14 cellular contexts compared by ENCODE assay signal in genomic region chr6:49553353-49553752, GRCh38. TPM values are rescaled to one million over a fixed set of nuclear protein-coding genes. Genes with fewer than 3 reads are reported as not detected.
DNase-seq lines count a peak whose midpoint lies in the region; TF ChIP-seq lines count a peak whose summit lies in the region.
"Had no signal": no experiment of that assay in that cellular context is flagged by ENCODE, and none has a peak within 500 bp of the region (broad histone marks: within the 10 kb centered on the region; RNA-seq: fewer than 3 reads in every experiment).

No MANE protein-coding gene starts in this region.

- no peak overlapping the region for H2AK5ac ChIP-seq in trophoblast cell (ENCODE audit: low read length)

- WGBS in trophoblast cell (ENCODE audit: extremely low coverage, insufficient coverage, insufficient read length): no CpG with 5 or more reads among the region's 1 CpG

- H3K4me1 ChIP-seq in trophoblast cell (ENCODE audit: control insufficient read depth in 1 of 2, insufficient read depth in 2 of 2, low read length in 2 of 2) (peaks cover 0 to 8% of the 10 kb centered on the region in 2 experiments), left ventricle myocardium inferior (peaks cover 23% of the 10 kb centered on the region)

- H2BK5ac ChIP-seq in trophoblast cell (ENCODE audit: low read depth, low read length, poor library complexity): no peak overlapping the region

- no peak overlapping the region for H3K18ac ChIP-seq in trophoblast cell (ENCODE audit: low read length)

- H3K4me2 ChIP-seq in trophoblast cell (ENCODE audit: low read length): no peak overlapping the region

- DNase-seq in ELR (ENCODE audit: low read depth) (peak; percentile 90), M059J (ENCODE audit: low read depth) (peak; percentile 94), epithelial cell of esophagus (ENCODE audit: low read depth) (peak; percentile 92), trophoblast cell (peak; percentile 55 to 89), HEK293T (ENCODE audit: extremely low spot score) (no peak), left ventricle myocardium inferior (no peak)
- DNase-seq in effector CD4-positive, alpha-beta T cell: no peak
- no peak for DNase-seq in stimulated activated CD4-positive, alpha-beta T cell treated with anti-CD3 and anti-CD28 coated beads, Interleukin-12 subunit alpha, Interleukin-12 subunit beta, amount 100 ng/mL, for 4 hours
- DNase-seq: activated B cell treated with CpG ODN at 0.5 μM for 24 hours; activated CD8-positive, alpha-beta memory T cell treated with anti-CD3 and anti-CD28 coated beads, Interleukin-2, amount 10 ng/mL, durations not matched to agents 7 days and 5 days; effector memory CD8-positive, alpha-beta T cell; kidney had no signal

- H3K14ac ChIP-seq in trophoblast cell (ENCODE audit: low read length): no peak overlapping the region

- no peak overlapping the region for H2BK120ac ChIP-seq in trophoblast cell (ENCODE audit: insufficient read depth, low read length, poor library complexity)

- POLR2A ChIA-PET in HEK293T (lab: Yijun Ruan, JAX): interaction anchor here (1.1 to 4.0 kb wide), 4 partner anchors 11 to 14 kb away, joined by 3 to 34 read pairs (median 3); no protein-coding TSS in a partner anchor

- CTCF ChIA-PET in HEK293T (lab: Yijun Ruan, JAX): interaction anchor here (1.5 to 1.7 kb wide), 2 partner anchors 22 to 70 kb away, joined by 6 to 7 read pairs; no protein-coding TSS in a partner anchor

- no peak overlapping the region for H3K23ac ChIP-seq in trophoblast cell (ENCODE audit: low read length)

- intact Hi-C loops in left ventricle myocardium inferior (cut with micrococcal nuclease): no loop called here

- no peaks in the 10 kb centered on the region for H3K79me2 ChIP-seq in trophoblast cell (ENCODE audit: control insufficient read depth, insufficient read depth, low read length, poor library complexity)
- H3K79me2 ChIP-seq: parathyroid adenoma had no signal

- H3K27me3 ChIP-seq in trophoblast cell (ENCODE audit: insufficient read depth, low read length) (no peaks in the 10 kb centered on the region), left ventricle myocardium inferior (ENCODE audit: low read depth) (peaks cover 49% of the 10 kb centered on the region)

- H3K9ac ChIP-seq in trophoblast cell (ENCODE audit: low read length): no peak overlapping the region
- H3K9ac ChIP-seq: parathyroid adenoma had no signal

- H3K79me1 ChIP-seq in trophoblast cell (ENCODE audit: low read length): no peaks in the 10 kb centered on the region

- no peak for TF ChIP-seq CTCF in epithelial cell of esophagus (IDR thresholded peaks at IDR 0.05; ENCODE audit: insufficient read depth, low read depth, low read length, missing control alignments)
- no peak for TF ChIP-seq CTCF in left ventricle myocardium inferior (IDR thresholded peaks at IDR 0.05; ENCODE audit: borderline replicate concordance)

- H4K91ac ChIP-seq in trophoblast cell (ENCODE audit: low read depth, low read length): no peak overlapping the region

- no peak overlapping the region for H3K27ac ChIP-seq in trophoblast cell (ENCODE audit: low read depth, low read length)
- no peak overlapping the region for H3K27ac ChIP-seq in left ventricle myocardium inferior (replicated peaks)
- H3K27ac ChIP-seq: parathyroid adenoma had no signal

- peaks cover 2% of the 10 kb centered on the region for H3K9me3 ChIP-seq in trophoblast cell (ENCODE audit: insufficient read depth, low read depth, low read length)
- H3K9me3 ChIP-seq in left ventricle myocardium inferior (replicated peaks): no peaks in the 10 kb centered on the region

- H3K36me3 ChIP-seq in trophoblast cell (ENCODE audit: control insufficient read depth in 1 of 2, insufficient read depth in 2 of 2, low read length in 2 of 2) (no peaks in the 10 kb centered on the region), left ventricle myocardium inferior (no peaks in the 10 kb centered on the region)

- H2AFZ ChIP-seq in trophoblast cell (ENCODE audit: insufficient read depth, low read length, poor library complexity): no peak overlapping the region
- H2AFZ ChIP-seq: parathyroid adenoma had no signal

- H3K4me3 ChIP-seq in epithelial cell of esophagus (ENCODE audit: low read length) (peak overlapping the region; percentile 2), trophoblast cell (ENCODE audit: low read depth, low read length) (no peak overlapping the region), left ventricle myocardium inferior (no peak overlapping the region)

- no peak overlapping the region for H4K8ac ChIP-seq in trophoblast cell (ENCODE audit: low read depth, low read length)

- no peak overlapping the region for H2BK12ac ChIP-seq in trophoblast cell (ENCODE audit: low read length)

- no peak overlapping the region for H4K12ac ChIP-seq in trophoblast cell (ENCODE audit: low read depth, low read length)

- no peak overlapping the region for H3K4ac ChIP-seq in trophoblast cell (ENCODE audit: low read depth, low read length)

TF ChIP-seq in HEK293T, 16 proteins besides CTCF, POLR2A, EP300 and RAD21:
- TF ChIP-seq ZNF384 (IDR thresholded peaks at IDR 0.05): no peak
- no peak for TF ChIP-seq CTBP1 (IDR thresholded peaks at IDR 0.05; ENCODE audit: borderline replicate concordance)
- TF ChIP-seq FOXK2 (IDR thresholded peaks at IDR 0.05): no peak
- TF ChIP-seq ELF4 (IDR thresholded peaks at IDR 0.05): no peak
- TF ChIP-seq LEF1 (IDR thresholded peaks at IDR 0.05; ENCODE audit: borderline replicate concordance): no peak
- TF ChIP-seq TARDBP (IDR thresholded peaks at IDR 0.05): no peak
- no peak for TF ChIP-seq NFRKB (IDR thresholded peaks at IDR 0.05)
TF ChIP-seq in HEK293T: peak in this region for 0.

RNA-seq across cellular contexts. Expression of gene C6orf141, which starts 2.9 kb away (rescaled TPM):
- total RNA-seq in M059J (2014; rRNA removed; shearing (Covaris generic)): 11.7 and 16.6 TPM in 2 replicates
- polyA plus RNA-seq in trophoblast cell (2013): 2.7 and 2.9 TPM in 2 replicates
- total RNA-seq in left ventricle myocardium inferior: 0.41 TPM
- total RNA-seq: activated B cell treated with CpG ODN at 0.5 μM for 24 hours; activated CD8-positive, alpha-beta memory T cell treated with anti-CD3 and anti-CD28 coated beads, Interleukin-2, amount 10 ng/mL, durations not matched to agents 7 days and 5 days; OCI-LY7 had no signal

RNA-seq across cellular contexts. Expression of gene GLYATL3, which starts 53.6 kb away (rescaled TPM):
- total RNA-seq in M059J (2014; rRNA removed; shearing (Covaris generic)): not detected in 2 replicates
- polyA plus RNA-seq in trophoblast cell (2013): not detected in 2 replicates
- total RNA-seq in left ventricle myocardium inferior: not detected
- total RNA-seq: activated B cell treated with CpG ODN at 0.5 μM for 24 hours; activated CD8-positive, alpha-beta memory T cell treated with anti-CD3 and anti-CD28 coated beads, Interleukin-2, amount 10 ng/mL, durations not matched to agents 7 days and 5 days; kidney; OCI-LY7 had no signal

Comparison
In these comparisons a context has a peak if more than half of its experiments do, and no peak if none do; other contexts are left out.
1. DNase-seq: peak in ELR (single experiment), M059J (single experiment), epithelial cell of esophagus (single experiment) and trophoblast cell (2 of 2); none in HEK293T (single experiment), left ventricle myocardium inferior (single experiment), effector CD4-positive, alpha-beta T cell (single experiment) and stimulated activated CD4-positive, alpha-beta T cell treated with anti-CD3 and anti-CD28 coated beads, Interleukin-12 subunit alpha, Interleukin-12 subunit beta, amount 100 ng/mL, for 4 hours (single experiment).